22 cellular contexts compared by ENCODE assay signal in genomic region chr16:53421248-53421647, GRCh38. TPM values are rescaled to one million over a fixed set of nuclear protein-coding genes. Genes with fewer than 3 reads are reported as not detected.
A peak's percentile ranks its signal among the peaks of the same experiment; 100 is the strongest.
DNase-seq lines count a peak whose midpoint lies in the region; ATAC-seq and TF ChIP-seq lines count a peak whose summit lies in the region.
"Had no signal": no experiment of that assay in that cellular context is flagged by ENCODE, and none has a peak within 500 bp of the region (broad histone marks: within the 10 kb centered on the region; RNA-seq: fewer than 3 reads in every experiment).

No MANE protein-coding gene starts in this region.

- H3K9me3 Mint-ChIP-seq in GM23338: peaks cover 53% of the 10 kb centered on the region
- H3K9me3 Mint-ChIP-seq: CD4-positive, alpha-beta T cell had no signal

- peaks cover 1% of the 10 kb centered on the region for H3K27me3 Mint-ChIP-seq in GM23338 (ENCODE audit: insufficient read depth, low read depth, poor library complexity)
- H3K27me3 Mint-ChIP-seq: CD4-positive, alpha-beta T cell had no signal

- no peaks in the 10 kb centered on the region for H3K4me1 Mint-ChIP-seq in GM23338

- no peaks in the 10 kb centered on the region for H3F3A ChIP-seq in GM23338 (replicated peaks; ENCODE audit: low read depth)

- no peak overlapping the region for H3K27ac Mint-ChIP-seq in GM23338
- H3K27ac Mint-ChIP-seq: CD4-positive, alpha-beta T cell had no signal

- H3K9me2 ChIP-seq in GM23338 (ENCODE audit: insufficient read depth) (no peaks in the 10 kb centered on the region), OCI-LY7 (ENCODE audit: insufficient read depth, low read length) (no peaks in the 10 kb centered on the region)
- H3K9me2 ChIP-seq: SK-N-SH had no signal

- H3K4me3 ChIP-seq in BE2C (ENCODE audit: low read depth, low read length) (no peak overlapping the region), GM23338 (no peak overlapping the region), OCI-LY7 (ENCODE audit: low read depth, low read length, poor library complexity, severe bottlenecking) (no peak overlapping the region)
- H3K4me3 ChIP-seq: A549 had no signal

- TF ChIP-seq CTCF in BE2C (IDR thresholded peaks at IDR 0.05; ENCODE audit: low read depth, low read length) (no peak), GM23338 (conservative IDR thresholded peaks at IDR 0.05; ENCODE audit: low read depth in 2 of 2) (peak; percentile 35 to 38), OCI-LY7 (conservative IDR thresholded peaks at IDR 0.05; ENCODE audit: low read length) (peak; percentile 31; the same call in 1 of the 2 replicates), foreskin keratinocyte (conservative IDR thresholded peaks at IDR 0.05) (peak; percentile 10)

- intact Hi-C loops in OCI-LY7 (cut with micrococcal nuclease; ENCODE audit: unreplicated experiment): no loop called here

- POLR2A ChIA-PET in OCI-LY7 (lab: Charles Lee): no interaction called here

- H3K27ac ChIP-seq in GM23338 (ENCODE audit: low read depth): no peak overlapping the region
- no peak overlapping the region for H3K27ac ChIP-seq in OCI-LY7 (ENCODE audit: low read depth, low read length, poor library complexity, severe bottlenecking)
- H3K27ac ChIP-seq in foreskin keratinocyte: no peak overlapping the region
- H3K27ac ChIP-seq: A549 had no signal

- H3K79me2 ChIP-seq in GM23338 (replicated peaks; ENCODE audit: insufficient read depth) (no peaks in the 10 kb centered on the region), OCI-LY7 (ENCODE audit: insufficient read depth, low read depth, low read length) (no peaks in the 10 kb centered on the region)

- peaks cover 2% of the 10 kb centered on the region; the same call in 1 of the 2 replicates for H3K9me3 ChIP-seq in BE2C
- peaks cover 25% of the 10 kb centered on the region for H3K9me3 ChIP-seq in OCI-LY7 (ENCODE audit: low read length)

- DNase-seq in BE2C (peak; percentile 13), GM23338 (ENCODE audit: low spot score) (peak; percentile 29), OCI-LY7 (ENCODE audit: low spot score) (no peak), foreskin keratinocyte (no peak)
- no peak for DNase-seq in stimulated activated CD4-positive, alpha-beta T cell treated with anti-CD3 and anti-CD28 coated beads, Interleukin-2, amount 100 ng/mL, for 48 hours
- DNase-seq: CD4-positive, alpha-beta T cell; COR-L47; DMS 273 treated with DMSO at 0.1 percent for 48 hours; DND-41; Kasumi-1; NCI-H1092 treated with DMSO at 0.1 percent for 48 hours; NCI-H2029 treated with DMSO at 0.1 percent for 48 hours; NCI-H226; NCI-H510A treated with DMSO at 0.1 percent for 48 hours; NCI-H748 treated with DMSO at 0.1 percent for 48 hours; SIG-M5; SK-N-SH; T-helper 2 cell had no signal

- no peak overlapping the region for H2AFZ ChIP-seq in GM23338
- no peak overlapping the region for H2AFZ ChIP-seq in OCI-LY7 (ENCODE audit: low read length)

- CTCF ChIA-PET in OCI-LY7 (lab: Charles Lee; ENCODE audit: unreplicated experiment): no interaction called here

- ATAC-seq in GM23338: no peak
- no peak for ATAC-seq in foreskin keratinocyte
- no peak for ATAC-seq in HG03175 (IDR thresholded peaks at IDR 0.05; ENCODE audit: unreplicated experiment)
- ATAC-seq in HG03108 (IDR thresholded peaks at IDR 0.05; ENCODE audit: unreplicated experiment): no peak
- ATAC-seq: A549, Panc1 had no signal

- H3K4me3 Mint-ChIP-seq in GM23338: no peak overlapping the region
- H3K4me3 Mint-ChIP-seq: CD4-positive, alpha-beta T cell had no signal

- no peaks in the 10 kb centered on the region for H3K4me1 ChIP-seq in BE2C
- H3K4me1 ChIP-seq in GM23338 (ENCODE audit: insufficient read depth): no peaks in the 10 kb centered on the region
- H3K4me1 ChIP-seq in OCI-LY7 (ENCODE audit: insufficient read depth, low read length, poor library complexity, severe bottlenecking): no peaks in the 10 kb centered on the region
- no peaks in the 10 kb centered on the region for H3K4me1 ChIP-seq in foreskin keratinocyte
- H3K4me1 ChIP-seq: A549 had no signal

- H3K36me3 Mint-ChIP-seq in GM23338 (ENCODE audit: low read depth): peaks cover 31% of the 10 kb centered on the region; the same call in 2 of the 3 replicates

- no peaks in the 10 kb centered on the region for H4K20me1 ChIP-seq in GM23338 (replicated peaks; ENCODE audit: insufficient read depth)
- H4K20me1 ChIP-seq in OCI-LY7 (ENCODE audit: insufficient read depth, low read length): no peaks in the 10 kb centered on the region

- no peaks in the 10 kb centered on the region for H3K27me3 ChIP-seq in BE2C
- H3K27me3 ChIP-seq in GM23338 (ENCODE audit: insufficient read depth): no peaks in the 10 kb centered on the region
- no peaks in the 10 kb centered on the region for H3K27me3 ChIP-seq in foreskin keratinocyte

- H3K36me3 ChIP-seq in BE2C (no peaks in the 10 kb centered on the region), GM23338 (ENCODE audit: insufficient read depth) (peaks cover 20% of the 10 kb centered on the region), OCI-LY7 (ENCODE audit: insufficient read depth, low read length) (no peaks in the 10 kb centered on the region)

- H3K4me2 ChIP-seq in GM23338 (no peak overlapping the region), OCI-LY7 (ENCODE audit: low read length) (no peak overlapping the region)
- H3K4me2 ChIP-seq: A549, SK-N-SH had no signal

- no TSS peak for BruUV-seq in OCI-LY7 (replicated peaks; lab: Mats Ljungman, UMichigan)

TF ChIP-seq in GM23338, 12 proteins besides CTCF, POLR2A, EP300 and RAD21 (continues in another document):
- no peak for TF ChIP-seq ZNF331 (CRISPR knock-in tag; IDR thresholded peaks at IDR 0.05; ENCODE audit: low read depth)
- TF ChIP-seq ZNF462 (CRISPR knock-in tag; IDR thresholded peaks at IDR 0.05): no peak
- TF ChIP-seq JUNB (IDR thresholded peaks at IDR 0.05; ENCODE audit: unreplicated experiment): no peak
- no peak for TF ChIP-seq POLR2AphosphoS5 (IDR thresholded peaks at IDR 0.05; ENCODE audit: low read depth)
- no peak for TF ChIP-seq STAT1 (IDR thresholded peaks at IDR 0.05; ENCODE audit: unreplicated experiment)
- no peak for TF ChIP-seq NANOG (IDR thresholded peaks at IDR 0.05; ENCODE audit: borderline replicate concordance)
- no peak for TF ChIP-seq EZH2 (IDR thresholded peaks at IDR 0.05; ENCODE audit: low read depth, unreplicated experiment)

RNA-seq across cellular contexts. Expression of gene RBL2, which starts 13.0 kb away (rescaled TPM):
- polyA plus RNA-seq in BE2C (2012; ENCODE audit: insufficient read depth, insufficient read length, low read depth): 20.4 TPM
- total RNA-seq in GM23338 (2014; rRNA removed; shearing (Covaris generic)): 34.1 and 43.3 TPM in 2 replicates
- polyA plus RNA-seq in GM23338 (2016; fragmentation: Nextera tagmentation; extraction: Ambion mirVana) (9.8 and 15.4 TPM in 2 replicates), foreskin keratinocyte (9.4 and 10.6 TPM in 2 replicates)
- total RNA-seq in OCI-LY7 (2014; rRNA removed; shearing (Covaris generic)): 44.3 and 51.1 TPM in 2 replicates
- total RNA-seq in OCI-LY7 (2022) (69.0 and 83.3 TPM in 2 replicates), foreskin keratinocyte (35.2 and 36.6 TPM in 2 replicates)

Comparison
In these comparisons a context has a peak if more than half of its experiments do, and no peak if none do; other contexts are left out.
1. DNase-seq: peak in BE2C (single experiment) and GM23338 (single experiment); none in OCI-LY7 (single experiment), foreskin keratinocyte (0 of 2) and stimulated activated CD4-positive, alpha-beta T cell treated with anti-CD3 and anti-CD28 coated beads, Interleukin-2, amount 100 ng/mL, for 48 hours (0 of 2).